In genomic region chr3:24137354-24137753, GRCh38 we compare ENCODE assay signal across 16 cellular contexts.
"Had no signal": no experiment of that assay in that cellular context is flagged by ENCODE, and none has a peak within 500 bp of the region (broad histone marks: within the 10 kb centered on the region; RNA-seq: fewer than 3 reads in every experiment).

No MANE protein-coding gene starts in this region.

- H3K27ac ChIP-seq: neutrophil had no signal

- DNase-seq: activated CD4-positive, alpha-beta memory T cell treated with anti-CD3 and anti-CD28 coated beads for 36 hours; activated CD4-positive, alpha-beta T cell treated with anti-CD3 and anti-CD28 coated beads for 36 hours; activated CD8-positive, alpha-beta memory T cell treated with anti-CD3 and anti-CD28 coated beads, Interleukin-2, amount 10 ng/mL, durations not matched to agents 7 days and 5 days; activated naive CD4-positive, alpha-beta T cell treated with anti-CD3 and anti-CD28 coated beads for 36 hours; activated naive CD8-positive, alpha-beta T cell treated with anti-CD3 and anti-CD28 coated beads, Interleukin-2, amount 50 U/mL, for 24 hours; activated T-cell treated with anti-CD3 and anti-CD28 coated beads, Interleukin-2, amount 50 U/mL, for 1 hour; aorta; dermis blood vessel endothelial cell; effector memory CD8-positive, alpha-beta T cell; natural killer cell; stimulated activated CD4-positive, alpha-beta T cell treated with anti-CD3 and anti-CD28 coated beads, Interleukin-4, amount 100 ng/mL, for 4 hours; stimulated activated CD8-positive, alpha-beta memory T cell treated with anti-CD3 and anti-CD28 coated beads, Interleukin-4, amount 100 ng/mL, for 48 hours; stimulated activated naive CD4-positive, alpha-beta T cell treated with Interleukin-2 at 50 U/mL for 16 hours had no signal

- H3K27me3 Mint-ChIP-seq: activated CD4-positive, alpha-beta memory T cell treated with anti-CD3 and anti-CD28 coated beads for 36 hours; activated CD4-positive, alpha-beta T cell treated with anti-CD3 and anti-CD28 coated beads for 36 hours; activated naive CD8-positive, alpha-beta T cell treated with anti-CD3 and anti-CD28 coated beads, Interleukin-2, amount 50 U/mL, for 24 hours; effector memory CD8-positive, alpha-beta T cell had no signal

- H3K4me1 Mint-ChIP-seq: activated CD4-positive, alpha-beta T cell treated with anti-CD3 and anti-CD28 coated beads for 36 hours; activated CD8-positive, alpha-beta memory T cell treated with anti-CD3 and anti-CD28 coated beads, Interleukin-2, amount 10 ng/mL, durations not matched to agents 7 days and 5 days; natural killer cell had no signal

- H3K36me3 ChIP-seq: neutrophil had no signal

- H3K27me3 ChIP-seq: neutrophil had no signal

- ATAC-seq: activated CD4-positive, alpha-beta T cell treated with anti-CD3 and anti-CD28 coated beads for 36 hours; activated CD8-positive, alpha-beta memory T cell treated with anti-CD3 and anti-CD28 coated beads, Interleukin-2, amount 10 ng/mL, durations not matched to agents 7 days and 5 days; effector memory CD8-positive, alpha-beta T cell; natural killer cell had no signal

- H3K9me3 Mint-ChIP-seq: activated CD4-positive, alpha-beta memory T cell treated with anti-CD3 and anti-CD28 coated beads for 36 hours; activated naive CD4-positive, alpha-beta T cell treated with anti-CD3 and anti-CD28 coated beads for 36 hours; activated naive CD8-positive, alpha-beta T cell treated with anti-CD3 and anti-CD28 coated beads, Interleukin-2, amount 50 U/mL, for 24 hours; activated T-helper 2 cell treated with anti-CD3 and anti-CD28 coated beads, Interferon-gamma antibody, Interleukin-2, Interleukin-4, amounts not matched to agents 10 μg/mL and 5 μg/mL and 100 μg/mL, durations not matched to agents 14 hours and 24 hours and 36 hours; effector memory CD8-positive, alpha-beta T cell; natural killer cell; T-helper 1 cell treated with Interleukin-12 subunit alpha and Interleukin-12 subunit beta and Interleukin-4 antibody, amounts not matched to agents 30 μg/mL and 1 μg/mL, for 36 hours had no signal

- H3K9me3 ChIP-seq: neutrophil had no signal

- H3K27ac Mint-ChIP-seq: activated CD4-positive, alpha-beta memory T cell treated with anti-CD3 and anti-CD28 coated beads for 36 hours; activated CD4-positive, alpha-beta T cell treated with anti-CD3 and anti-CD28 coated beads for 36 hours; activated CD8-positive, alpha-beta memory T cell treated with anti-CD3 and anti-CD28 coated beads, Interleukin-2, amount 10 ng/mL, durations not matched to agents 7 days and 5 days; activated naive CD4-positive, alpha-beta T cell treated with anti-CD3 and anti-CD28 coated beads for 36 hours; activated naive CD8-positive, alpha-beta T cell treated with anti-CD3 and anti-CD28 coated beads, Interleukin-2, amount 50 U/mL, for 24 hours; activated T-helper 2 cell treated with anti-CD3 and anti-CD28 coated beads, Interferon-gamma antibody, Interleukin-2, Interleukin-4, amounts not matched to agents 10 μg/mL and 5 μg/mL and 100 μg/mL, durations not matched to agents 14 hours and 24 hours and 36 hours; effector memory CD8-positive, alpha-beta T cell; natural killer cell; T-helper 1 cell treated with Interleukin-12 subunit alpha and Interleukin-12 subunit beta and Interleukin-4 antibody, amounts not matched to agents 30 μg/mL and 1 μg/mL, for 36 hours had no signal

- H3K36me3 Mint-ChIP-seq: activated CD4-positive, alpha-beta memory T cell treated with anti-CD3 and anti-CD28 coated beads for 36 hours; activated CD8-positive, alpha-beta memory T cell treated with anti-CD3 and anti-CD28 coated beads, Interleukin-2, amount 10 ng/mL, durations not matched to agents 7 days and 5 days; natural killer cell had no signal

- H3K4me3 Mint-ChIP-seq: activated CD4-positive, alpha-beta memory T cell treated with anti-CD3 and anti-CD28 coated beads for 36 hours; activated CD4-positive, alpha-beta T cell treated with anti-CD3 and anti-CD28 coated beads for 36 hours; activated CD8-positive, alpha-beta memory T cell treated with anti-CD3 and anti-CD28 coated beads, Interleukin-2, amount 10 ng/mL, durations not matched to agents 7 days and 5 days; activated naive CD4-positive, alpha-beta T cell treated with anti-CD3 and anti-CD28 coated beads for 36 hours; activated naive CD8-positive, alpha-beta T cell treated with anti-CD3 and anti-CD28 coated beads, Interleukin-2, amount 50 U/mL, for 24 hours; effector memory CD8-positive, alpha-beta T cell; natural killer cell; T-helper 1 cell treated with Interleukin-12 subunit alpha and Interleukin-12 subunit beta and Interleukin-4 antibody, amounts not matched to agents 30 μg/mL and 1 μg/mL, for 36 hours had no signal
